In genomic region chr1:78114034-78114956, GRCh38 we compare ENCODE assay signal across 8 cellular contexts.
A peak's percentile ranks its signal among the peaks of the same experiment; 100 is the strongest.
DNase-seq lines count a peak whose midpoint lies in the region; ATAC-seq and TF ChIP-seq lines count a peak whose summit lies in the region.

No MANE protein-coding gene starts in this region.

- no peaks in the 10 kb centered on the region for H3K36me3 ChIP-seq in CD4-positive, alpha-beta memory T cell (ENCODE audit: insufficient read depth, low read length)

- H3K36me3 Mint-ChIP-seq in CD4-positive, alpha-beta memory T cell: no peaks in the 10 kb centered on the region

- DNase-seq in CD4-positive, alpha-beta memory T cell: peak; percentile 52 to 70 (median 61)
- DNase-seq in GM19240 (ENCODE audit: insufficient read length, low spot score) (peak; percentile 25), NCI-H345 (lab: John Stamatoyannopoulos, UW) (peak; percentile 74), dorsolateral prefrontal cortex (peak in 6 of 10 donors; percentile 15 to 57 (median 48)), lung microvascular endothelial cell (ENCODE audit: low read depth in 2 of 2) (peak; percentile 86 to 93)
- DNase-seq in activated CD4-positive, alpha-beta T cell treated with anti-CD3 and anti-CD28 coated beads for 1 hour: peak; percentile 15
- peak; percentile 4 to 9 for DNase-seq in stimulated activated CD8-positive, alpha-beta memory T cell treated with anti-CD3 and anti-CD28 coated beads, Interleukin-7, amount 100 ng/mL, for 1 hour (ENCODE audit: low read depth in 2 of 2)

- H3K4me1 Mint-ChIP-seq in CD4-positive, alpha-beta memory T cell: no peaks in the 10 kb centered on the region

- no peak overlapping the region for H3K27ac ChIP-seq in CD4-positive, alpha-beta memory T cell (ENCODE audit: low read depth, low read length)
- peak overlapping the region in 12 of 59 donors; percentile 9 to 66 (median 35) for H3K27ac ChIP-seq in dorsolateral prefrontal cortex

- H3K4me3 ChIP-seq in CD4-positive, alpha-beta memory T cell (ENCODE audit: low read length in 2 of 2): no peak overlapping the region
- peak overlapping the region in 3 of 59 donors; percentile 10 to 23 (median 10) for H3K4me3 ChIP-seq in dorsolateral prefrontal cortex

- TF ChIP-seq CTCF in dorsolateral prefrontal cortex (IDR thresholded peaks at IDR 0.05 in 54 of 56, conservative IDR thresholded peaks at IDR 0.05 in 2 of 56; ENCODE audit: low read depth in 1 of 56, partially characterized antibody in 56 of 56): peak; percentile 77 to 99 (median 94)

- CTCF ChIA-PET in CD4-positive, alpha-beta memory T cell (lab: Charles Lee; ENCODE audit: partially characterized antibody): interaction anchor here (0.6 to 4.0 kb wide), 28 partner anchors 8 to 1960 kb away, joined by 3 to 26 read pairs (median 4); partner anchors contain the start of gene DNAJB4

- H3K4me1 ChIP-seq in CD4-positive, alpha-beta memory T cell (ENCODE audit: insufficient read depth, low read length): no peaks in the 10 kb centered on the region

- ATAC-seq in HG03342 (IDR thresholded peaks at IDR 0.05; ENCODE audit: unreplicated experiment): peak; percentile 88

- intact Hi-C loops in CD4-positive, alpha-beta memory T cell (cut with micrococcal nuclease): loop anchor here (1.0 to 10.0 kb wide), 4 partner anchors 110 to 1207 kb away; partner anchors contain the start of genes DNAJB4 and FUBP1
- intact Hi-C loops in dorsolateral prefrontal cortex (cut with DNase I): loop anchor here (5.0 to 10.0 kb wide), 5 partner anchors 107 to 967 kb away; partner anchors contain the start of genes FUBP1 (in 2 of the 2) and DNAJB4 (in 1 of the 2)

- H3K9me3 Mint-ChIP-seq in CD4-positive, alpha-beta memory T cell: no peaks in the 10 kb centered on the region

- H3K27ac Mint-ChIP-seq in CD4-positive, alpha-beta memory T cell: peak overlapping the region in 1 of 7 donors; percentile 7

- no peak overlapping the region for H3K4me3 Mint-ChIP-seq in CD4-positive, alpha-beta memory T cell

- POLR2A ChIA-PET in CD4-positive, alpha-beta memory T cell (lab: Charles Lee; ENCODE audit: partially characterized antibody): interaction anchor here (0.6 to 2.1 kb wide), 4 partner anchors 67 to 577 kb away, joined by 3 to 8 read pairs (median 4); partner anchors contain the start of gene FUBP1

- H3K27me3 Mint-ChIP-seq in CD4-positive, alpha-beta memory T cell: no peaks in the 10 kb centered on the region

- H3K27me3 ChIP-seq in CD4-positive, alpha-beta memory T cell (ENCODE audit: insufficient read depth, low read length): no peaks in the 10 kb centered on the region
- no peaks in the 10 kb centered on the region for H3K27me3 ChIP-seq in dorsolateral prefrontal cortex

- no peaks in the 10 kb centered on the region for H3K9me3 ChIP-seq in CD4-positive, alpha-beta memory T cell (ENCODE audit: control insufficient read depth in 1 of 2, low read length in 2 of 2)

Comparison
In these comparisons a context has a peak if more than half of its experiments do, and no peak if none do; other contexts are left out.
1. DNase-seq: peak in every context shown above with its lines; median percentile 90 in lung microvascular endothelial cell; 74 in NCI-H345; 61 in CD4-positive, alpha-beta memory T cell; 48 in dorsolateral prefrontal cortex; 25 in GM19240; 15 in activated CD4-positive, alpha-beta T cell treated with anti-CD3 and anti-CD28 coated beads for 1 hour; 6 in stimulated activated CD8-positive, alpha-beta memory T cell treated with anti-CD3 and anti-CD28 coated beads, Interleukin-7, amount 100 ng/mL, for 1 hour.